In the genomic region with DNA sequence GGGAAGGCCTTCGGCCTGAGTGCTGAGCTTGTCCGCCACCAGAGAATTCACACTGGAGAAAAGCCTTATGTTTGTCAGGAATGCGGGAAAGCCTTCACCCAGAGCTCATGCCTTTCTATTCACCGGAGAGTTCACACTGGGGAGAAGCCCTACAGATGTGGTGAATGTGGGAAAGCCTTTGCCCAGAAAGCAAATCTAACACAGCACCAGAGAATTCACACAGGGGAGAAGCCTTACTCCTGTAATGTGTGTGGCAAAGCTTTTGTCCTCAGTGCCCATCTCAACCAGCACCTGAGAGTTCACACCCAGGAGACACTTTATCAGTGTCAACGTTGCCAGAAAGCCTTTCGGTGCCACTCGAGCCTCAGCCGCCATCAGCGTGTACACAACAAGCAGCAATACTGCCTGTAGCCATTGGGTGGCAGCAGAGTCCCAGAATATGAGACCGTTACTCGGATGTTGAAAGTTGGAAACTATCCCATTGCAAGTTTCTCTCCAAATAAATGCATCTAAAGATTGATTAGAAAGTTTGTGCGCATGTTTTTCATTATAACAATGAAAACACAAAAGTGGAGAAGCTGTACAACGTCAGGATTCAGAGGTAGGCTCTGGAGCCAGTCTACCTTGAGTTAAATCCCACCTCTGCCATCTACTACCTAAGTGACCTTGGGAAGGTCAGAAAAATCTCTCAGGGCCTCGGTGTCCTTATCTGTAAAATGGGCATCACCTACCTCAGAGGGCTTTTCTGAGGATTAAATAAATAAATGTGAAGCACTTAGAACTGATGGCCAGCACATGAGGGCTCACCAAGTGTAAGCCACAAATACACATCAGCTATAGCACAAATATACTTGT, we compare ENCODE assay signal across 8 cellular contexts. TPM values are rescaled to one million over a fixed set of nuclear protein-coding genes. Genes with fewer than 3 reads are reported as not detected.
A peak's percentile ranks its signal among the peaks of the same experiment; 100 is the strongest.
DNase-seq lines count a peak whose midpoint lies in the region; ATAC-seq, FAIRE-seq and TF ChIP-seq lines count a peak whose summit lies in the region.

No MANE protein-coding gene starts in this region.

- H3K4me2 ChIP-seq in neuronal stem cell (ENCODE audit: insufficient read depth, low read length, poor library complexity, severe bottlenecking) = no peak overlapping the region

- no peak overlapping the region for H2AFZ ChIP-seq in neuronal stem cell (ENCODE audit: low read length)

- peaks cover 5% of the 10 kb centered on the region for H3K79me1 ChIP-seq in neuronal stem cell (ENCODE audit: low read depth, low read length)

- H3K36me3 ChIP-seq in kidney (ENCODE audit: control insufficient read depth in 1 of 2, insufficient read depth in 2 of 2, low read length in 2 of 2) = peaks cover 40 to 42% of the 10 kb centered on the region in 2 donors
- peaks cover 59 to 75% of the 10 kb centered on the region in 2 donors for H3K36me3 ChIP-seq in neuronal stem cell (replicated peaks in 1 of 2; ENCODE audit: control insufficient read depth in 2 of 2, insufficient read depth in 2 of 2, low read length in 2 of 2)

- no peak for FAIRE-seq in kidney (lab: Jason Lieb, UNC)

- no peak overlapping the region for H2BK15ac ChIP-seq in neuronal stem cell (ENCODE audit: low read length)

- no peak overlapping the region for H2BK12ac ChIP-seq in neuronal stem cell (ENCODE audit: low read length)

- TF ChIP-seq CTCF in RWPE1 (conservative IDR thresholded peaks at IDR 0.05; ENCODE audit: low read depth) (peak; percentile 22; the same call in 1 of the 2 replicates), kidney (IDR thresholded peaks at IDR 0.05; ENCODE audit: borderline replicate concordance, extremely low read depth, insufficient read depth) (peak; percentile 64)

- no peak overlapping the region for H3K23ac ChIP-seq in neuronal stem cell (ENCODE audit: low read depth, low read length, poor library complexity)

- H2AK5ac ChIP-seq in neuronal stem cell (ENCODE audit: low read depth, low read length) = no peak overlapping the region

- intact Hi-C loops in kidney (cut with DNase I) = no loop called here

- no peak overlapping the region for H3K14ac ChIP-seq in neuronal stem cell (ENCODE audit: low read length)

- no peak overlapping the region for H3K4me3 ChIP-seq in kidney (ENCODE audit: low read length in 2 of 2)
- no peak overlapping the region for H3K4me3 ChIP-seq in neuronal stem cell (ENCODE audit: low read length in 2 of 2)

- no peak for ATAC-seq in HG03159 (IDR thresholded peaks at IDR 0.05; ENCODE audit: unreplicated experiment)

- H4K91ac ChIP-seq in neuronal stem cell (ENCODE audit: low read depth, low read length, poor library complexity) = no peak overlapping the region

- H2BK120ac ChIP-seq in neuronal stem cell (ENCODE audit: low read depth, low read length) = no peak overlapping the region

- H3K9ac ChIP-seq in kidney (ENCODE audit: low read length in 2 of 2) (no peak overlapping the region), neuronal stem cell (ENCODE audit: low read depth, low read length, poor library complexity) (no peak overlapping the region)

- no peak overlapping the region for H3K18ac ChIP-seq in neuronal stem cell (ENCODE audit: low read length)

- no peak overlapping the region for H3K4ac ChIP-seq in neuronal stem cell (ENCODE audit: low read length)

- no peak overlapping the region for H2BK5ac ChIP-seq in neuronal stem cell (ENCODE audit: low read length)

- no peaks in the 10 kb centered on the region for H3K4me1 ChIP-seq in kidney (ENCODE audit: control insufficient read depth in 1 of 2, insufficient read depth in 1 of 2, low read depth in 1 of 2, low read length in 2 of 2)
- peaks cover 0 to 2% of the 10 kb centered on the region in 2 donors for H3K4me1 ChIP-seq in neuronal stem cell (ENCODE audit: control insufficient read depth in 2 of 2, insufficient read depth in 1 of 2, low read depth in 1 of 2, low read length in 2 of 2)

- no peak overlapping the region for H3K27ac ChIP-seq in RWPE1
- H3K27ac ChIP-seq in kidney (ENCODE audit: low read depth in 2 of 2, low read length in 2 of 2) = no peak overlapping the region
- no peak overlapping the region for H3K27ac ChIP-seq in neuronal stem cell (replicated peaks; ENCODE audit: low read length)

- POLR2A ChIA-PET in RWPE1 (lab: Yijun Ruan, JAX; ENCODE audit: low non-redundant PET) = no interaction called here

- CTCF ChIA-PET in RWPE1 (lab: Yijun Ruan, JAX) = interaction anchor here (0.7 kb wide), 1 partner anchor 9 kb away, joined by 4 read pairs; no protein-coding TSS in a partner anchor

- DNase-seq in NCI-H2029 (lab: John Stamatoyannopoulos, UW) (peak; percentile 12), NCI-H2029 treated with DMSO at 0.1 percent for 48 hours (lab: John Stamatoyannopoulos, UW) (no peak), RWPE1 (ENCODE audit: low spot score) (no peak), amygdala (lab: John Stamatoyannopoulos, UW) (peak in 49 of 56 donors; percentile 1 to 88 (median 47)), kidney (no peak), neuronal stem cell (ENCODE audit: low spot score) (no peak)
- peak in 2 of 3 experiments; percentile 26 to 32 for DNase-seq in stimulated activated CD4-positive, alpha-beta T cell treated with anti-CD3 and anti-CD28 coated beads, TNF-alpha, amount 100 ng/mL, for 4 hours (ENCODE audit: low read depth in 3 of 3)

- H3K9me3 ChIP-seq in kidney (ENCODE audit: control insufficient read depth in 1 of 2, low read length in 2 of 2) = peaks cover 20 to 32% of the 10 kb centered on the region in 2 donors
- H3K9me3 ChIP-seq in neuronal stem cell (replicated peaks in 1 of 2; ENCODE audit: control insufficient read depth in 2 of 2, insufficient read depth in 1 of 2, low read depth in 1 of 2, low read length in 2 of 2) = peaks cover 65 to 80% of the 10 kb centered on the region in 2 donors

- WGBS in neuronal stem cell (ENCODE audit: extremely low coverage in 2 of 2, insufficient read length in 2 of 2, insufficient replicate concordance in 1 of 2), 2 donors = no CpG with 5 or more reads among the region's 14 CpGs

- no peak overlapping the region for H4K8ac ChIP-seq in neuronal stem cell (ENCODE audit: low read depth, low read length)

- no peaks in the 10 kb centered on the region for H3K27me3 ChIP-seq in neuronal stem cell (ENCODE audit: control insufficient read depth in 3 of 3, insufficient read depth in 3 of 3, low read depth in 1 of 3, low read length in 3 of 3)

RNA-seq across cellular contexts. Expression of a gene that starts 21.1 kb away (rescaled TPM):
- 10.7 TPM for total RNA-seq in kidney
- polyA plus RNA-seq in kidney (ENCODE audit: insufficient read depth, low read depth, low replicate concordance) = 2.6 TPM
- polyA plus RNA-seq in neuronal stem cell (2013, experiment 1 of 2) = 6.4 TPM
- polyA plus RNA-seq in neuronal stem cell (2013, experiment 2 of 2) = 6.2 TPM

RNA-seq across cellular contexts. Expression of a gene that starts 21.7 kb away (rescaled TPM):
- 53.2 TPM for total RNA-seq in kidney
- 69.0 TPM for polyA plus RNA-seq in kidney (ENCODE audit: insufficient read depth, low read depth, low replicate concordance)
- polyA plus RNA-seq in neuronal stem cell (2013, experiment 1 of 2) = 30.8 TPM
- polyA plus RNA-seq in neuronal stem cell (2013, experiment 2 of 2) = 28.0 TPM

Comparison
In these comparisons a context has a peak if more than half of its experiments do, and no peak if none do; other contexts are left out.
1. DNase-seq: peak in NCI-H2029 (single experiment), amygdala (49 of 56) and stimulated activated CD4-positive, alpha-beta T cell treated with anti-CD3 and anti-CD28 coated beads, TNF-alpha, amount 100 ng/mL, for 4 hours (2 of 3); none in NCI-H2029 treated with DMSO at 0.1 percent for 48 hours (single experiment), RWPE1 (single experiment), kidney (single experiment) and neuronal stem cell (single experiment).